ENCODE assay signal across 2 cellular contexts in genomic region chr3:12972791-12973702, GRCh38.
TF ChIP-seq lines count a peak whose summit lies in the region.

No MANE protein-coding gene starts in this region.

TF ChIP-seq in HEK293, 187 proteins besides CTCF, POLR2A, EP300 and RAD21 (continued from another document):
- TF ChIP-seq ZFP3 (tag by site-specific recombination; IDR thresholded peaks at IDR 0.05; ENCODE audit: low read depth) (peak; percentile 84), ZNF121 (tag by site-specific recombination; IDR thresholded peaks at IDR 0.05) (no peak), ZNF623 (tag by site-specific recombination; IDR thresholded peaks at IDR 0.05) (peak; percentile 90), ZNF645 (tag by site-specific recombination; IDR thresholded peaks at IDR 0.05) (no peak), ZNF2 (tag by site-specific recombination; IDR thresholded peaks at IDR 0.05) (no peak), ZNF677 (tag by site-specific recombination; IDR thresholded peaks at IDR 0.05) (peak; percentile 53; the same call in 1 of the 2 replicates), ZNF311 (tag by site-specific recombination; IDR thresholded peaks at IDR 0.05; ENCODE audit: borderline replicate concordance) (no peak), ZFP69B (tag by site-specific recombination; IDR thresholded peaks at IDR 0.05) (peak; percentile 78), ZSCAN5A (tag by site-specific recombination; IDR thresholded peaks at IDR 0.05) (no peak), ZNF221 (tag by site-specific recombination; IDR thresholded peaks at IDR 0.05; ENCODE audit: borderline replicate concordance) (no peak), ZNF488 (tag by site-specific recombination; IDR thresholded peaks at IDR 0.05) (no peak), SP7 (tag by site-specific recombination; IDR thresholded peaks at IDR 0.05) (no peak), ZNF692 (tag by site-specific recombination; IDR thresholded peaks at IDR 0.05) (peak; percentile 92)

TF ChIP-seq in K562, 482 proteins besides CTCF, POLR2A, EP300 and RAD21 (continued from another document):
- TF ChIP-seq ZNF398 (CRISPR knock-in tag; IDR thresholded peaks at IDR 0.05) (no peak), PHTF2 (CRISPR knock-in tag; IDR thresholded peaks at IDR 0.05) (no peak), CREB3 (tag; conservative IDR thresholded peaks at IDR 0.05; ENCODE audit: low read depth) (no peak), FOXP1 (CRISPR knock-in tag; IDR thresholded peaks at IDR 0.05) (no peak), RBM25 (IDR thresholded peaks at IDR 0.05; ENCODE audit: low read depth, low read length, severe bottlenecking) (peak; percentile 72), GTF3C2 (IDR thresholded peaks at IDR 0.05; ENCODE audit: borderline replicate concordance, extremely low read depth, insufficient read length) (no peak), E2F3 (CRISPR knock-in tag; IDR thresholded peaks at IDR 0.05) (no peak), BCOR (IDR thresholded peaks at IDR 0.05) (0 out of 2 replicates have a peak, but pooled peaks have one; percentile 14), ZNF274 (IDR thresholded peaks at IDR 0.05; ENCODE audit: borderline replicate concordance, low read depth, low read length) (no peak), ZNF143 (CRISPR knock-in tag; IDR thresholded peaks at IDR 0.05) (peak; percentile 67), RBM15 (IDR thresholded peaks at IDR 0.05; ENCODE audit: insufficient read depth, low read length) (no peak), ZFP30 (CRISPR knock-in tag; IDR thresholded peaks at IDR 0.05; ENCODE audit: borderline replicate concordance) (no peak), HNRNPK (IDR thresholded peaks at IDR 0.05; ENCODE audit: low read depth, low read length, poor library complexity, severe bottlenecking) (no peak), DACH1 (IDR thresholded peaks at IDR 0.05; ENCODE audit: partially characterized antibody) (no peak), NONO (IDR thresholded peaks at IDR 0.05; ENCODE audit: low read depth in 2 of 2, low read length in 1 of 2) (no peak), HOXB6 (CRISPR knock-in tag; IDR thresholded peaks at IDR 0.05; ENCODE audit: borderline replicate concordance) (no peak), ILK (tag; IDR thresholded peaks at IDR 0.05; ENCODE audit: borderline replicate concordance, low read depth) (no peak)
